In the genomic region with DNA sequence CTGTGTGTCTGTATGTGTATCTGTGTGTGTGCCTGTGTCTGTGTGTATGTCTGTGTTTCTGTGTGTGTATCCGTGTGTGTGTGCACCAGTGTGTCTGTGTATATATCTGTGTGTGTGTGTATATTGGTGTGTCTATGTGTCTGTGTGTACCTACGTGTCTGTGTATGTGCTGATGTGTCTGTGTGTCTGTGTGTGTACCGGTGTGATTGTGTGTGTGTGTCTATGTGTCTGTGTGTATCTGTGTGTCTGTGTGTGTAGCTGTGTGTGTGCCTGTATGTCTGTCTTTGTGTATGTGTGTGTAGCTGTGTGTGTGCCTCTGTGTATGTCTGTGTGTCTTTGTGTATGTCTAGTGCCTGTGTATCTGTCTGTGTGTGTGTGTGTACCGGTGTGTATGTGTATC, we compare ENCODE assay signal across 20 cellular contexts.
"Had no signal": no experiment of that assay in that cellular context is flagged by ENCODE, and none has a peak within 500 bp of the region (broad histone marks: within the 10 kb centered on the region; RNA-seq: fewer than 3 reads in every experiment).

No MANE protein-coding gene starts in this region.

- DNase-seq: colonic mucosa; effector CD4-positive, alpha-beta T cell; foreskin melanocyte; head of caudate nucleus; left colon; left ventricle myocardium superior; mesendoderm; naive thymus-derived CD8-positive, alpha-beta T cell; psoas muscle; retina; stimulated activated CD4-positive, alpha-beta T cell treated with anti-CD3 and anti-CD28 coated beads, Interleukin-2, amount 100 ng/mL, for 24 hours; stimulated activated CD4-positive, alpha-beta T cell treated with anti-CD3 and anti-CD28 coated beads, Interleukin-4, amount 100 ng/mL, for 4 hours; stimulated activated naive CD4-positive, alpha-beta T cell; stomach; substantia nigra; transverse colon had no signal

- H2AFZ ChIP-seq: hepatocyte had no signal

- H3K4me2 ChIP-seq: hepatocyte had no signal

- H3K4me1 Mint-ChIP-seq: naive thymus-derived CD8-positive, alpha-beta T cell had no signal

- ATAC-seq: left colon; left ventricle myocardium superior; naive thymus-derived CD8-positive, alpha-beta T cell; psoas muscle; sciatic nerve had no signal

- H3K27ac ChIP-seq: colonic mucosa, hepatocyte, psoas muscle, stomach, thoracic aorta, transverse colon had no signal

- H3K27me3 ChIP-seq: colonic mucosa had no signal

- H3K36me3 ChIP-seq: colonic mucosa, stomach, thoracic aorta, transverse colon had no signal

- H3K9me3 Mint-ChIP-seq: naive thymus-derived CD8-positive, alpha-beta T cell had no signal

- H3K4me3 Mint-ChIP-seq: naive thymus-derived CD8-positive, alpha-beta T cell had no signal

- H3K4me1 ChIP-seq: colonic mucosa, psoas muscle, stomach, transverse colon had no signal

- H3K79me2 ChIP-seq: hepatocyte had no signal

- H3K4me3 ChIP-seq: colonic mucosa, hepatocyte, lung, psoas muscle, stomach, thoracic aorta, transverse colon had no signal

- H3K27ac Mint-ChIP-seq: naive thymus-derived CD8-positive, alpha-beta T cell had no signal

- H3K9me3 ChIP-seq: colonic mucosa, psoas muscle, stomach, thoracic aorta, transverse colon had no signal

- H3K36me3 Mint-ChIP-seq: naive thymus-derived CD8-positive, alpha-beta T cell had no signal
